ENCODE assay signal across 8 cellular contexts in the genomic region with DNA sequence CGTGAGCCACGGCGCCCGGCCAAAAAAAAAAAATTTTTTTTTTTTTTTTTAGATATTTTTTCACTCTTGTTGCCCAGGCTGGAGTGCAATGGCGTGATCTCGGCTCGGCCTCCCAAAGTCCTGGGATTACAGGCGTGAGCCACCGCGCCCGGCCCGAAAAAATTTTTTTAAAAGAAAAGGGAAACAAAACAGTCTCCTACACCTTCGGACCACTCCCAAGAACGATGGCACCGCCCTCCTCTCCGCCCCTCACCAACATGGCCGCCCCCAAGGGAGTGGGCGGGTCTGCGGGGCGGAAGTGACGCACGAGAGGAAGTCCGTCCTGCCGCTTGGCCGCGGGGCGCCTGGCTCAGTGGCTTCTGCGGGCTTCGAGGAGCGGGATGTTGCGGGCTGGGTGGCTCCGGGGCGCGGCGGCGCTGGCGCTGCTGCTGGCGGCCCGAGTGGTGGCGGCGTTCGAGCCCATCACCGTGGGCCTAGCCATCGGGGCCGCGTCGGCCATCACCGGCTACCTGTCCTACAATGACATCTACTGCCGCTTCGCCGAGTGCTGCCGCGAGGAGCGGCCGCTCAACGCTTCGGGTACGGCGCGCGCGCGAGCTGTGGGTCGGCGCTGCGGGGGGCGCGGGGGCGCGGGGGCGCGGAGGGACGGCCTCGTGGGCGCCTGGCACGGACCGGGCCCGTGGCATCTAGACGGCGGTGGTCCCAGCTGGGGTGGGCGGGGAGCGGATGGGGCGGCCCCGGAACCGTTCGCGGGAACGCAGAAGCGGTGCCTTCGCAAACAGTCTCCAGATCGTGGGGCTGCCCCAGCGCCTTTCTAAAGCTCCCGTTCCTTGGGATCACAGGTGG. TPM values are rescaled to one million over a fixed set of nuclear protein-coding genes. Genes with fewer than 3 reads are reported as not detected.
DNase-seq lines count a peak whose midpoint lies in the region; ATAC-seq, FAIRE-seq and TF ChIP-seq lines count a peak whose summit lies in the region.

A gene with protein sequence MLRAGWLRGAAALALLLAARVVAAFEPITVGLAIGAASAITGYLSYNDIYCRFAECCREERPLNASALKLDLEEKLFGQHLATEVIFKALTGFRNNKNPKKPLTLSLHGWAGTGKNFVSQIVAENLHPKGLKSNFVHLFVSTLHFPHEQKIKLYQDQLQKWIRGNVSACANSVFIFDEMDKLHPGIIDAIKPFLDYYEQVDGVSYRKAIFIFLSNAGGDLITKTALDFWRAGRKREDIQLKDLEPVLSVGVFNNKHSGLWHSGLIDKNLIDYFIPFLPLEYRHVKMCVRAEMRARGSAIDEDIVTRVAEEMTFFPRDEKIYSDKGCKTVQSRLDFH (plus strand): TSS at position 352 of the 846 bp plus-strand sequence. CDS start 29 bp downstream, at position 381.

- H3K4me2 ChIP-seq in HepG2 (ENCODE audit: low read depth, low read length) = peak within 1 kb of the TSS; percentile 89

- H3K9me3 ChIP-seq in HepG2 (ENCODE audit: low read length) = no peaks in the 10 kb centered on the region

- in situ Hi-C loops in HepG2 (cut with HindIII; ENCODE audit: extremely low pct_ligation_motif_present, low pct_unique_long_range_greater_than_20kb) = no loop called here

- peaks cover 9% of the 10 kb centered on the region for H3K79me2 ChIP-seq in HepG2 (ENCODE audit: insufficient read depth, low read length)

- no peaks in the 10 kb centered on the region for H3K27me3 ChIP-seq in HepG2 (ENCODE audit: control insufficient read depth in 1 of 2, insufficient read depth in 2 of 2, low read length in 2 of 2)

- WGBS in HepG2 (ENCODE audit: low lambda C conversion rate) = 2% methylated on average over 22 of the region's 93 CpGs

- peak; percentile 17; the same call in 1 of the 2 replicates for TF ChIP-seq RAD21 in HepG2 (CRISPR knock-in tag; IDR thresholded peaks at IDR 0.05)

- no peak for TF ChIP-seq EP300 in HepG2 (IDR thresholded peaks at IDR 0.05; ENCODE audit: low read depth in 2 of 2, low read length in 2 of 2)
- no peak for TF ChIP-seq EP300 in HepG2 (CRISPR knock-in tag; IDR thresholded peaks at IDR 0.05; ENCODE audit: borderline replicate concordance)

- no peak within 1 kb of the TSS for H2AFZ ChIP-seq in HepG2 (ENCODE audit: low read length)

- peak within 1 kb of the TSS; percentile 39 for H3K27ac ChIP-seq in HepG2 (ENCODE audit: extremely low read length, insufficient read depth, low read length)

- peak; percentile 19; the same call in 1 of the 2 replicates for TF ChIP-seq CTCF in HepG2 (CRISPR knock-in tag; IDR thresholded peaks at IDR 0.05)

- POLR2A ChIA-PET in HepG2 (lab: Yijun Ruan, JAX) = interaction anchor here (0.6 to 1.4 kb wide), 4 partner anchors 8 to 31 kb away, joined by 3 read pairs; no protein-coding TSS in a partner anchor

- H3K36me3 ChIP-seq in HepG2 (replicated peaks in 1 of 2; ENCODE audit: control insufficient read depth in 1 of 2, insufficient read depth in 2 of 2, low read length in 2 of 2) = peaks cover 2 to 9% of the 10 kb centered on the region in 2 experiments; a peak in 3 of 5 replicates

- no peaks in the 10 kb centered on the region for H4K20me1 ChIP-seq in HepG2 (ENCODE audit: insufficient read depth, low read length)

- intact Hi-C loops in HepG2 (cut with micrococcal nuclease; ENCODE audit: unreplicated experiment) = no loop called here

- H3K4me3 ChIP-seq in HepG2 (replicated peaks in 1 of 3; ENCODE audit: insufficient read depth in 1 of 3, low read depth in 2 of 3, low read length in 3 of 3) = peak within 1 kb of the TSS; percentile 75 to 88 (median 84)

- peaks cover 26% of the 10 kb centered on the region for H3K4me1 ChIP-seq in HepG2 (ENCODE audit: insufficient read depth, low read length)

- H3K9ac ChIP-seq in HepG2 (ENCODE audit: insufficient read depth, low read depth, low read length) = peak within 1 kb of the TSS; percentile 63

- ATAC-seq in GM19372 (IDR thresholded peaks at IDR 0.05; ENCODE audit: low read depth, unreplicated experiment) (peak; percentile 91), HG03558 (IDR thresholded peaks at IDR 0.05; ENCODE audit: extremely low read depth, unreplicated experiment) (peak; percentile 62), HepG2 (peak; percentile 92)

- CTCF ChIA-PET in HepG2 (lab: Yijun Ruan, JAX; ENCODE audit: low intra/inter-chr PET ratio, low total read pairs) = no interaction called here

- peak; percentile 81 for FAIRE-seq in HepG2 (lab: Jason Lieb, UNC)

- DNase-seq in C1 segment of cervical spinal cord (lab: John Stamatoyannopoulos, UW) (peak; percentile 43 to 92 (median 86)), NCI-H748 treated with DMSO at 0.1 percent for 48 hours (lab: John Stamatoyannopoulos, UW) (peak; percentile 69), dermis blood vessel endothelial cell (peak; percentile 96), HepG2 (ENCODE audit: low spot score) (peak; percentile 86)
- peak; percentile 91 for DNase-seq in activated CD4-positive, alpha-beta T cell treated with anti-CD3 and anti-CD28 coated beads, Interleukin-2, amount 50 U/mL, for 4 hours
- DNase-seq in stimulated activated CD4-positive, alpha-beta T cell treated with anti-CD3 and anti-CD28 coated beads, Interleukin-2, amount 100 ng/mL, for 48 hours = peak; percentile 89 to 93

- BruUV-seq in HepG2 (replicated peaks; lab: Mats Ljungman, UMichigan) = no TSS peak

- TF ChIP-seq POLR2A in HepG2 (IDR thresholded peaks at IDR 0.05; ENCODE audit: insufficient read depth in 1 of 2, low read depth in 2 of 2, low read length in 2 of 2) = peak; percentile 52 to 97; a peak in 3 of 4 replicates

TF ChIP-seq in HepG2, 621 proteins besides CTCF, POLR2A, EP300 and RAD21 (continues in another document):
- TF ChIP-seq, protein P1, sequence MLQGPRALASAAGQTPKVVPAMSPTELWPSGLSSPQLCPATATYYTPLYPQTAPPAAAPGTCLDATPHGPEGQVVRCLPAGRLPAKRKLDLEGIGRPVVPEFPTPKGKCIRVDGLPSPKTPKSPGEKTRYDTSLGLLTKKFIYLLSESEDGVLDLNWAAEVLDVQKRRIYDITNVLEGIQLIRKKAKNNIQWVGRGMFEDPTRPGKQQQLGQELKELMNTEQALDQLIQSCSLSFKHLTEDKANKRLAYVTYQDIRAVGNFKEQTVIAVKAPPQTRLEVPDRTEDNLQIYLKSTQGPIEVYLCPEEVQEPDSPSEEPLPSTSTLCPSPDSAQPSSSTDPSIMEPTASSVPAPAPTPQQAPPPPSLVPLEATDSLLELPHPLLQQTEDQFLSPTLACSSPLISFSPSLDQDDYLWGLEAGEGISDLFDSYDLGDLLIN (CRISPR knock-in tag; IDR thresholded peaks at IDR 0.05; ENCODE audit: borderline replicate concordance) = no peak
- TF ChIP-seq, protein P2, sequence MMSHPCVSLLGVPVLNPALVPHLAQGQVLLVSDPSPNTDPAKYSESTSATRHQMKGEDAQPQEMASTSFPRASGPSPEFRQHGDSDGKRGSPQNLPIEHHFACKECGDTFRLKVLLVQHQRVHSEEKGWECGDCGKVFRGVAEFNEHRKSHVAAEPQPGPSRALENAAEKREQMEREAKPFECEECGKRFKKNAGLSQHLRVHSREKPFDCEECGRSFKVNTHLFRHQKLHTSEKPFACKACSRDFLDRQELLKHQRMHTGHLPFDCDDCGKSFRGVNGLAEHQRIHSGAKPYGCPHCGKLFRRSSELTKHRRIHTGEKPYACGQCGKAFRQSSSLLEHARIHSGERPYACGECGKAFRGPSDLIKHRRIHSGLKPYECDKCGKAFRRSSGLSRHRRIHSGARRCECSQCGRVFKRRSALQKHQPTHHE (CRISPR knock-in tag; IDR thresholded peaks at IDR 0.05; ENCODE audit: borderline replicate concordance) = no peak
- TF ChIP-seq, protein P3, sequence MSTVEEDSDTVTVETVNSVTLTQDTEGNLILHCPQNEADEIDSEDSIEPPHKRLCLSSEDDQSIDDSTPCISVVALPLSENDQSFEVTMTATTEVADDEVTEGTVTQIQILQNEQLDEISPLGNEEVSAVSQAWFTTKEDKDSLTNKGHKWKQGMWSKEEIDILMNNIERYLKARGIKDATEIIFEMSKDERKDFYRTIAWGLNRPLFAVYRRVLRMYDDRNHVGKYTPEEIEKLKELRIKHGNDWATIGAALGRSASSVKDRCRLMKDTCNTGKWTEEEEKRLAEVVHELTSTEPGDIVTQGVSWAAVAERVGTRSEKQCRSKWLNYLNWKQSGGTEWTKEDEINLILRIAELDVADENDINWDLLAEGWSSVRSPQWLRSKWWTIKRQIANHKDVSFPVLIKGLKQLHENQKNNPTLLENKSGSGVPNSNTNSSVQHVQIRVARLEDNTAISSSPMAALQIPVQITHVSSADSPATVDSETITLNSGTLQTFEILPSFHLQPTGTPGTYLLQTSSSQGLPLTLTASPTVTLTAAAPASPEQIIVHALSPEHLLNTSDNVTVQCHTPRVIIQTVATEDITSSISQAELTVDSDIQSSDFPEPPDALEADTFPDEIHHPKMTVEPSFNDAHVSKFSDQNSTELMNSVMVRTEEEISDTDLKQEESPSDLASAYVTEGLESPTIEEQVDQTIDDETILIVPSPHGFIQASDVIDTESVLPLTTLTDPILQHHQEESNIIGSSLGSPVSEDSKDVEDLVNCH (CRISPR knock-in tag; IDR thresholded peaks at IDR 0.05) = no peak

RNA-seq across cellular contexts. Expression of the gene that starts here (rescaled TPM):
- total RNA-seq in dermis blood vessel endothelial cell (33.5 and 34.6 TPM in 2 replicates), HepG2 (2016; rRNA removed; fragmentation: Illumina TruSeq; extraction: Trizol) (8.2 and 18.1 TPM in 2 replicates)
- 1.8 and 2.1 TPM in 2 replicates for total RNA-seq in HepG2 (2016; cell fraction: cytosol; rRNA removed; fragmentation: Illumina TruSeq; extraction: Trizol; ENCODE audit: low read depth)
- 8.2 and 16.7 TPM in 2 replicates for total RNA-seq in HepG2 (2016; cell fraction: insoluble cytoplasmic fraction; rRNA removed; fragmentation: Illumina TruSeq; extraction: Trizol)
- total RNA-seq in HepG2 (2016; cell fraction: membrane; rRNA removed; fragmentation: Illumina TruSeq; extraction: Trizol) = 4.8 and 6.4 TPM in 2 replicates
- 15.4 and 17.8 TPM in 2 replicates for total RNA-seq in HepG2 (2016; cell fraction: nucleus; rRNA removed; fragmentation: Illumina TruSeq; extraction: Trizol)
- polyA plus RNA-seq in HepG2 (2011; rRNA removed) = 21.3 and 22.8 TPM in 2 replicates
- 18.4 and 25.0 TPM in 2 replicates for polyA plus RNA-seq in HepG2 (2011; cell fraction: cytosol; rRNA removed)
- 9.9 and 15.3 TPM in 2 replicates for polyA plus RNA-seq in HepG2 (2011; cell fraction: nucleus; rRNA removed)
- polyA plus RNA-seq in HepG2 (2012) = 12.4 and 18.5 TPM in 2 replicates
- 1.5 and 1.6 TPM in 2 replicates for polyA plus RNA-seq in HepG2 (2016; cell fraction: cytosol; fragmentation: Illumina TruSeq; extraction: Trizol; ENCODE audit: low read depth)
- 6.6 and 8.2 TPM in 2 replicates for polyA plus RNA-seq in HepG2 (2016; cell fraction: insoluble cytoplasmic fraction; fragmentation: Illumina TruSeq; extraction: Trizol; ENCODE audit: low read depth)
- 3.4 and 3.7 TPM in 2 replicates for polyA plus RNA-seq in HepG2 (2016; cell fraction: membrane; fragmentation: Illumina TruSeq; extraction: Trizol; ENCODE audit: low read depth)
- 24.0 and 24.3 TPM in 2 replicates for polyA plus RNA-seq in HepG2 (2016; cell fraction: nucleus; fragmentation: Illumina TruSeq; extraction: Trizol; ENCODE audit: insufficient read depth, low read depth)
- polyA minus RNA-seq in HepG2 (2011; rRNA and poly(A)+ RNA removed; ENCODE audit: low replicate concordance) = 18.9 and 43.4 TPM in 2 replicates
- 11.5 and 13.4 TPM in 2 replicates for polyA minus RNA-seq in HepG2 (2011; cell fraction: cytosol; rRNA and poly(A)+ RNA removed)
- polyA minus RNA-seq in HepG2 (2011; cell fraction: nucleus; rRNA and poly(A)+ RNA removed) = 9.5 and 14.4 TPM in 2 replicates

Comparison
In these comparisons a context has a peak if more than half of its experiments do, and no peak if none do; other contexts are left out.
1. Peak in every context shown above with its lines: DNase-seq, ATAC-seq, H3K4me3 ChIP-seq and H3K27ac ChIP-seq.